Comparison of ENCODE assay signal across 26 cellular contexts in the genomic region with DNA sequence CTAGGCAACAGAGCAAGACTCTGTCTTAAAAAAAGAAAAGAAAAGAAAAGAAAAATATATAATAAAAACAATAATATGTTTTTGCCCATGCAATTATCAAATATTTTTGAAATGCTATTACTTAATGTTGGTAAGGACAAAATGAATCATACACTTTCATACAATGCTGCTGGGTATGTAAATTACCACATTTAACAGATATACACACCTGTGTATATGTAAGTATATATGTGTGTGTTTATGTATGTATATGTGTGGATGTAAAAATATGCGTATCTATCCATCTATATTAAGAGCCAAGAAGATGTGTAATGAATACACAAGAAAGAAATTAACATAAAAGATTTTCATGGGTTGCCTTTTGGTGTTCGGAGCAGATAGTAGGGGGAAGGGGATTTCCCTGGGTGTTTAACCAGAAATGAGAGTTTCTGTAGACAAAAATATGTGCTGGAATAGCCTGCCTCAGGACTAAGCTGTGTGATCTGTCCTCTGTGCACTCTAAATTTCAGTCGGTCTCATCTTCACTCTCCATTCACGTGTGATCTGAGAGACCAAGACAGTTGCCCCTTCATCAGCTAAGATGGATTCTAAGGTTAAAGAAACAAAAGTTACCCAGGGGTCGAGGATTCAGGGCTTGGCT.
DNase-seq lines count a peak whose midpoint lies in the region; ATAC-seq, FAIRE-seq and TF ChIP-seq lines count a peak whose summit lies in the region.
"Had no signal": no experiment of that assay in that cellular context is flagged by ENCODE, and none has a peak within 500 bp of the region (broad histone marks: within the 10 kb centered on the region; RNA-seq: fewer than 3 reads in every experiment).

No MANE protein-coding gene starts in this region.

- FAIRE-seq in urothelium cell line (lab: Jason Lieb, UNC): no peak

- no peak for DNase-seq in activated T-cell treated with anti-CD3 and anti-CD28 coated beads, Interleukin-2, amount 50 U/mL, for 4 hours
- DNase-seq in activated T-cell treated with anti-CD3 and anti-CD28 coated beads, Interleukin-2, amount 50 U/mL, for 1 hour: no peak
- DNase-seq in GM20000 (ENCODE audit: low spot score): peak; percentile 15
- no peak for DNase-seq in stimulated activated naive B cell treated with anti-CD40 and anti-IgM and Interleukin-4, amounts not matched to agents 10 μg/mL and 1 μg/mL and 100 μg/mL, for 72 hours
- DNase-seq in HuH-7.5 (ENCODE audit: low spot score): no peak
- no peak for DNase-seq in urothelium cell line (ENCODE audit: low spot score)
- DNase-seq: activated CD8-positive, alpha-beta memory T cell treated with anti-CD3 and anti-CD28 coated beads, Interleukin-2, amount 50 U/mL, for 48 hours; BE2C; brain microvascular endothelial cell; DND-41; erythroblast; H7; Kasumi-1; kidney glomerular epithelial cell; mucosa of descending colon; MV-4-11; NCI-H2171; NCI-H524 treated with DMSO at 0.1 percent for 48 hours; SIG-M5; sigmoid colon; upper lobe of right lung had no signal

- ATAC-seq in activated T-cell treated with anti-CD3 and anti-CD28 coated beads, Interleukin-2, amount 50 U/mL, for 4 hours: peak; percentile 95 to 96
- peak; percentile 86 to 89 for ATAC-seq in stimulated activated naive B cell treated with anti-CD40 and anti-IgM and Interleukin-4, amounts not matched to agents 10 μg/mL and 1 μg/mL and 100 μg/mL, for 72 hours (replicated peaks)
- ATAC-seq in GM21526 (IDR thresholded peaks at IDR 0.05; ENCODE audit: low FRiP score, unreplicated experiment): no peak
- ATAC-seq: mucosa of descending colon, Panc1, upper lobe of right lung had no signal

- H3K4me1 Mint-ChIP-seq in activated T-cell treated with anti-CD3 and anti-CD28 coated beads, Interleukin-2, amount 50 U/mL, for 4 hours (ENCODE audit: low read depth): peaks cover 82% of the 10 kb centered on the region
- peaks cover 87% of the 10 kb centered on the region for H3K4me1 Mint-ChIP-seq in activated naive CD8-positive, alpha-beta T cell (ENCODE audit: low read depth)
- H3K4me1 Mint-ChIP-seq in stimulated activated naive B cell treated with anti-CD40 and anti-IgM and Interleukin-4, amounts not matched to agents 10 μg/mL and 1 μg/mL and 100 μg/mL, for 72 hours: peaks cover 8 to 24% of the 10 kb centered on the region in 2 donors

- no peaks in the 10 kb centered on the region for H3K27me3 Mint-ChIP-seq in activated T-cell treated with anti-CD3 and anti-CD28 coated beads, Interleukin-2, amount 50 U/mL, for 4 hours (ENCODE audit: low read depth)
- no peaks in the 10 kb centered on the region for H3K27me3 Mint-ChIP-seq in activated naive CD8-positive, alpha-beta T cell
- H3K27me3 Mint-ChIP-seq in stimulated activated naive B cell treated with anti-CD40 and anti-IgM and Interleukin-4, amounts not matched to agents 10 μg/mL and 1 μg/mL and 100 μg/mL, for 72 hours: peaks cover 8 to 9% of the 10 kb centered on the region in 2 donors

- peak overlapping the region; percentile 83 for H3K27ac Mint-ChIP-seq in activated naive CD8-positive, alpha-beta T cell
- H3K27ac Mint-ChIP-seq in stimulated activated naive B cell treated with anti-CD40 and anti-IgM and Interleukin-4, amounts not matched to agents 10 μg/mL and 1 μg/mL and 100 μg/mL, for 72 hours: peak overlapping the region; percentile 59
- H3K27ac Mint-ChIP-seq: neural progenitor cell, progenitor cell of endocrine pancreas had no signal

- H3K4me3 Mint-ChIP-seq in activated T-cell treated with anti-CD3 and anti-CD28 coated beads, Interleukin-2, amount 50 U/mL, for 4 hours: peak overlapping the region; percentile 20
- H3K4me3 Mint-ChIP-seq in activated naive CD8-positive, alpha-beta T cell: peak overlapping the region; percentile 66
- no peak overlapping the region for H3K4me3 Mint-ChIP-seq in stimulated activated naive B cell treated with anti-CD40 and anti-IgM and Interleukin-4, amounts not matched to agents 10 μg/mL and 1 μg/mL and 100 μg/mL, for 72 hours
- H3K4me3 Mint-ChIP-seq: neural progenitor cell had no signal

- no peaks in the 10 kb centered on the region for H3K9me3 Mint-ChIP-seq in activated T-cell treated with anti-CD3 and anti-CD28 coated beads, Interleukin-2, amount 50 U/mL, for 4 hours
- no peaks in the 10 kb centered on the region for H3K9me3 Mint-ChIP-seq in activated naive CD8-positive, alpha-beta T cell (ENCODE audit: low read depth)
- no peaks in the 10 kb centered on the region for H3K9me3 Mint-ChIP-seq in stimulated activated naive B cell treated with anti-CD40 and anti-IgM and Interleukin-4, amounts not matched to agents 10 μg/mL and 1 μg/mL and 100 μg/mL, for 72 hours
- H3K9me3 Mint-ChIP-seq: neural progenitor cell had no signal

- TF ChIP-seq CTCF in GM20000 (IDR thresholded peaks at IDR 0.05; ENCODE audit: extremely low read depth, missing control alignments): no peak

- H3K36me3 Mint-ChIP-seq in activated T-cell treated with anti-CD3 and anti-CD28 coated beads, Interleukin-2, amount 50 U/mL, for 4 hours (ENCODE audit: insufficient read depth): peaks cover 22% of the 10 kb centered on the region
- peaks cover 10% of the 10 kb centered on the region for H3K36me3 Mint-ChIP-seq in activated naive CD8-positive, alpha-beta T cell
- no peaks in the 10 kb centered on the region for H3K36me3 Mint-ChIP-seq in stimulated activated naive B cell treated with anti-CD40 and anti-IgM and Interleukin-4, amounts not matched to agents 10 μg/mL and 1 μg/mL and 100 μg/mL, for 72 hours
- H3K36me3 Mint-ChIP-seq: neural progenitor cell had no signal

Comparison
In these comparisons a context has a peak if more than half of its experiments do, and no peak if none do; other contexts are left out.
1. H3K4me3 Mint-ChIP-seq: peak in activated T-cell treated with anti-CD3 and anti-CD28 coated beads, Interleukin-2, amount 50 U/mL, for 4 hours (single experiment) and activated naive CD8-positive, alpha-beta T cell (single experiment); none in stimulated activated naive B cell treated with anti-CD40 and anti-IgM and Interleukin-4, amounts not matched to agents 10 μg/mL and 1 μg/mL and 100 μg/mL, for 72 hours (0 of 2).